ENCODE assay signal across 1 cellular context in genomic region chr19:6425732-6426686, GRCh38.
TF ChIP-seq lines count a peak whose summit lies in the region.

No MANE protein-coding gene starts in this region.

TF ChIP-seq in GM23338, 12 proteins besides CTCF, POLR2A, EP300 and RAD21 (continued from another document):
- TF ChIP-seq, protein P1, sequence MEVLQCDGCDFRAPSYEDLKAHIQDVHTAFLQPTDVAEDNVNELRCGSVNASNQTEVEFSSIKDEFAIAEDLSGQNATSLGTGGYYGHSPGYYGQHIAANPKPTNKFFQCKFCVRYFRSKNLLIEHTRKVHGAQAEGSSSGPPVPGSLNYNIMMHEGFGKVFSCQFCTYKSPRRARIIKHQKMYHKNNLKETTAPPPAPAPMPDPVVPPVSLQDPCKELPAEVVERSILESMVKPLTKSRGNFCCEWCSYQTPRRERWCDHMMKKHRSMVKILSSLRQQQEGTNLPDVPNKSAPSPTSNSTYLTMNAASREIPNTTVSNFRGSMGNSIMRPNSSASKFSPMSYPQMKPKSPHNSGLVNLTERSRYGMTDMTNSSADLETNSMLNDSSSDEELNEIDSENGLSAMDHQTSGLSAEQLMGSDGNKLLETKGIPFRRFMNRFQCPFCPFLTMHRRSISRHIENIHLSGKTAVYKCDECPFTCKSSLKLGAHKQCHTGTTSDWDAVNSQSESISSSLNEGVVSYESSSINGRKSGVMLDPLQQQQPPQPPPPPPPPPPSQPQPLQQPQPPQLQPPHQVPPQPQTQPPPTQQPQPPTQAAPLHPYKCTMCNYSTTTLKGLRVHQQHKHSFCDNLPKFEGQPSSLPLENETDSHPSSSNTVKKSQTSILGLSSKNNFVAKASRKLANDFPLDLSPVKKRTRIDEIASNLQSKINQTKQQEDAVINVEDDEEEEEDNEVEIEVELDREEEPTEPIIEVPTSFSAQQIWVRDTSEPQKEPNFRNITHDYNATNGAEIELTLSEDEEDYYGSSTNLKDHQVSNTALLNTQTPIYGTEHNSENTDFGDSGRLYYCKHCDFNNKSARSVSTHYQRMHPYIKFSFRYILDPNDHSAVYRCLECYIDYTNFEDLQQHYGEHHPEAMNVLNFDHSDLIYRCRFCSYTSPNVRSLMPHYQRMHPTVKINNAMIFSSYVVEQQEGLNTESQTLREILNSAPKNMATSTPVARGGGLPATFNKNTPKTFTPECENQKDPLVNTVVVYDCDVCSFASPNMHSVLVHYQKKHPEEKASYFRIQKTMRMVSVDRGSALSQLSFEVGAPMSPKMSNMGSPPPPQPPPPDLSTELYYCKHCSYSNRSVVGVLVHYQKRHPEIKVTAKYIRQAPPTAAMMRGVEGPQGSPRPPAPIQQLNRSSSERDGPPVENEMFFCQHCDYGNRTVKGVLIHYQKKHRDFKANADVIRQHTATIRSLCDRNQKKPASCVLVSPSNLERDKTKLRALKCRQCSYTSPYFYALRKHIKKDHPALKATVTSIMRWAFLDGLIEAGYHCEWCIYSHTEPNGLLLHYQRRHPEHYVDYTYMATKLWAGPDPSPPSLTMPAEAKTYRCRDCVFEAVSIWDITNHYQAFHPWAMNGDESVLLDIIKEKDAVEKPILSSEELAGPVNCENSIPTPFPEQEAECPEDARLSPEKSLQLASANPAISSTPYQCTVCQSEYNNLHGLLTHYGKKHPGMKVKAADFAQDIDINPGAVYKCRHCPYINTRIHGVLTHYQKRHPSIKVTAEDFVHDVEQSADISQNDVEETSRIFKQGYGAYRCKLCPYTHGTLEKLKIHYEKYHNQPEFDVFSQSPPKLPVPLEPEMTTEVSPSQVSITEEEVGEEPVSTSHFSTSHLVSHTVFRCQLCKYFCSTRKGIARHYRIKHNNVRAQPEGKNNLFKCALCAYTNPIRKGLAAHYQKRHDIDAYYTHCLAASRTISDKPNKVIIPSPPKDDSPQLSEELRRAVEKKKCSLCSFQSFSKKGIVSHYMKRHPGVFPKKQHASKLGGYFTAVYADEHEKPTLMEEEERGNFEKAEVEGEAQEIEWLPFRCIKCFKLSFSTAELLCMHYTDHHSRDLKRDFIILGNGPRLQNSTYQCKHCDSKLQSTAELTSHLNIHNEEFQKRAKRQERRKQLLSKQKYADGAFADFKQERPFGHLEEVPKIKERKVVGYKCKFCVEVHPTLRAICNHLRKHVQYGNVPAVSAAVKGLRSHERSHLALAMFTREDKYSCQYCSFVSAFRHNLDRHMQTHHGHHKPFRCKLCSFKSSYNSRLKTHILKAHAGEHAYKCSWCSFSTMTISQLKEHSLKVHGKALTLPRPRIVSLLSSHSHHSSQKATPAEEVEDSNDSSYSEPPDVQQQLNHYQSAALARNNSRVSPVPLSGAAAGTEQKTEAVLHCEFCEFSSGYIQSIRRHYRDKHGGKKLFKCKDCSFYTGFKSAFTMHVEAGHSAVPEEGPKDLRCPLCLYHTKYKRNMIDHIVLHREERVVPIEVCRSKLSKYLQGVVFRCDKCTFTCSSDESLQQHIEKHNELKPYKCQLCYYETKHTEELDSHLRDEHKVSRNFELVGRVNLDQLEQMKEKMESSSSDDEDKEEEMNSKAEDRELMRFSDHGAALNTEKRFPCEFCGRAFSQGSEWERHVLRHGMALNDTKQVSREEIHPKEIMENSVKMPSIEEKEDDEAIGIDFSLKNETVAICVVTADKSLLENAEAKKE (CRISPR knock-in tag; IDR thresholded peaks at IDR 0.05): no peak
- TF ChIP-seq POLR2AphosphoS5 (IDR thresholded peaks at IDR 0.05; ENCODE audit: low read depth) (no peak), EZH2phosphoT487 (IDR thresholded peaks at IDR 0.05; ENCODE audit: unreplicated experiment) (no peak), EZH2 (IDR thresholded peaks at IDR 0.05; ENCODE audit: low read depth, unreplicated experiment) (no peak)
